ENCODE assay signal across 18 cellular contexts in the genomic region with DNA sequence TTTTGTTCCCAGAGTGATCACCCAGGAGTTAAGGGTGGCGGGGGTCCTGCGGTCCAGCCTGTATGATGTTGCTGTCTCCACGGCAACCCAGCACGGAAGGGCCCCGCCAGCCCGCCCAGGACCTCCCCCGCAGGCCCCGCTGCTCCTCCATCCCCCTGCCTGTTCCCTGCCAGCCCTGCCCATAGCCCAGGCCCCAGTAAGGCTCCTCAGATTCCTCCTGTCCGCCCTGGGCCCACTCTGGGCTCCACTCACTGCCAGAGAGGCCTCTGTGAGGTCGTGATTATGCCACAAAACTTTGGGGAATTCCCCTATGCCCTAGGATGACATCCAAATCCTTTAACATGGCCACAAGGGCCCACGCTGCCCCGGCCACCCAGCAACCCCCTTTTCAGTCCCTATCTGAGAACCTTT. TPM values are rescaled to one million over a fixed set of nuclear protein-coding genes. Genes with fewer than 3 reads are reported as not detected.
A peak's percentile ranks its signal among the peaks of the same experiment; 100 is the strongest.
DNase-seq lines count a peak whose midpoint lies in the region; ATAC-seq, FAIRE-seq and TF ChIP-seq lines count a peak whose summit lies in the region.
"Had no signal": no experiment of that assay in that cellular context is flagged by ENCODE, and none has a peak within 500 bp of the region (broad histone marks: within the 10 kb centered on the region; RNA-seq: fewer than 3 reads in every experiment).

No MANE protein-coding gene starts in this region.

- no peak for DNase-seq in activated naive CD8-positive, alpha-beta T cell treated with anti-CD3 and anti-CD28 coated beads, Interleukin-2, amount 50 U/mL, for 24 hours
- DNase-seq in activated naive CD8-positive, alpha-beta T cell treated with anti-CD3 and anti-CD28 coated beads for 36 hours, result no peak
- peak; percentile 77 for DNase-seq in chondrocyte (ENCODE audit: low spot score)
- no peak for DNase-seq in neural progenitor cell (ENCODE audit: low spot score)
- no peak for DNase-seq in stimulated activated naive CD8-positive, alpha-beta T cell treated with anti-CD3 and anti-CD28 coated beads, Interleukin-15, amount 100 ng/mL, for 72 hours
- DNase-seq in HTR-8/SVneo (ENCODE audit: insufficient read length, low spot score), result no peak
- DNase-seq in osteocyte (ENCODE audit: extremely low spot score, unreplicated experiment), result no peak
- no peak for DNase-seq in NCI-H146 treated with DMSO at 0.1 percent for 48 hours (lab: John Stamatoyannopoulos, UW; ENCODE audit: unreplicated experiment)
- DNase-seq: C1 segment of cervical spinal cord, GDM1, MG63, NCI-H1092 treated with DMSO at 0.1 percent for 48 hours, NCI-H1694, NCI-H2107, NCI-H345, NCI-H69, PC-3 had no signal

- no peaks in the 10 kb centered on the region for H3K36me3 Mint-ChIP-seq in activated naive CD8-positive, alpha-beta T cell treated with anti-CD3 and anti-CD28 coated beads, Interleukin-2, amount 50 U/mL, for 24 hours (ENCODE audit: low read depth)
- no peaks in the 10 kb centered on the region for H3K36me3 Mint-ChIP-seq in activated naive CD8-positive, alpha-beta T cell treated with anti-CD3 and anti-CD28 coated beads for 36 hours
- no peaks in the 10 kb centered on the region for H3K36me3 Mint-ChIP-seq in chondrocyte (ENCODE audit: low read depth)
- no peaks in the 10 kb centered on the region for H3K36me3 Mint-ChIP-seq in neural progenitor cell
- no peaks in the 10 kb centered on the region for H3K36me3 Mint-ChIP-seq in osteocyte (ENCODE audit: unreplicated experiment)

- peak overlapping the region; percentile 14 for H3K27ac Mint-ChIP-seq in activated naive CD8-positive, alpha-beta T cell treated with anti-CD3 and anti-CD28 coated beads, Interleukin-2, amount 50 U/mL, for 24 hours
- no peak overlapping the region for H3K27ac Mint-ChIP-seq in activated naive CD8-positive, alpha-beta T cell treated with anti-CD3 and anti-CD28 coated beads for 36 hours
- H3K27ac Mint-ChIP-seq in chondrocyte (ENCODE audit: unreplicated experiment) (no peak overlapping the region), neural progenitor cell (peak overlapping the region; percentile 83), osteocyte (ENCODE audit: unreplicated experiment) (no peak overlapping the region)
- no peak overlapping the region for H3K27ac Mint-ChIP-seq in stimulated activated naive CD8-positive, alpha-beta T cell treated with anti-CD3 and anti-CD28 coated beads, Interleukin-15, amount 100 ng/mL, for 72 hours

- no peak overlapping the region for H3K27ac ChIP-seq in neural progenitor cell
- H3K27ac ChIP-seq: RWPE1 had no signal

- no peak for FAIRE-seq in HTR-8/SVneo (lab: Jason Lieb, UNC)

- peak; percentile 40 for ATAC-seq in activated naive CD8-positive, alpha-beta T cell treated with anti-CD3 and anti-CD28 coated beads, Interleukin-2, amount 50 U/mL, for 24 hours
- ATAC-seq in stimulated activated naive CD8-positive, alpha-beta T cell treated with anti-CD3 and anti-CD28 coated beads, Interleukin-15, amount 100 ng/mL, for 72 hours, result peak; percentile 65
- ATAC-seq: PC-3 had no signal

- H3K4me1 ChIP-seq in neural progenitor cell, result peaks cover 6% of the 10 kb centered on the region

- no peak overlapping the region for H2AFZ ChIP-seq in neural progenitor cell (replicated peaks)

- peaks cover 4% of the 10 kb centered on the region for H3K4me1 Mint-ChIP-seq in activated naive CD8-positive, alpha-beta T cell treated with anti-CD3 and anti-CD28 coated beads, Interleukin-2, amount 50 U/mL, for 24 hours
- H3K4me1 Mint-ChIP-seq in activated naive CD8-positive, alpha-beta T cell treated with anti-CD3 and anti-CD28 coated beads for 36 hours, result no peaks in the 10 kb centered on the region
- peaks cover under 1% of the 10 kb centered on the region for H3K4me1 Mint-ChIP-seq in chondrocyte (ENCODE audit: low read depth)
- H3K4me1 Mint-ChIP-seq in neural progenitor cell, result peaks cover 18% of the 10 kb centered on the region
- peaks cover 11% of the 10 kb centered on the region for H3K4me1 Mint-ChIP-seq in stimulated activated naive CD8-positive, alpha-beta T cell treated with anti-CD3 and anti-CD28 coated beads, Interleukin-15, amount 100 ng/mL, for 72 hours
- peaks cover 4% of the 10 kb centered on the region for H3K4me1 Mint-ChIP-seq in osteocyte (ENCODE audit: unreplicated experiment)

- H3K9me3 ChIP-seq in neural progenitor cell (ENCODE audit: low read depth), result no peaks in the 10 kb centered on the region
- H3K9me3 ChIP-seq: MG63 had no signal

- no peaks in the 10 kb centered on the region for H3K27me3 Mint-ChIP-seq in activated naive CD8-positive, alpha-beta T cell treated with anti-CD3 and anti-CD28 coated beads, Interleukin-2, amount 50 U/mL, for 24 hours
- no peaks in the 10 kb centered on the region for H3K27me3 Mint-ChIP-seq in activated naive CD8-positive, alpha-beta T cell treated with anti-CD3 and anti-CD28 coated beads for 36 hours
- H3K27me3 Mint-ChIP-seq in chondrocyte (ENCODE audit: low read depth) (no peaks in the 10 kb centered on the region), neural progenitor cell (ENCODE audit: insufficient read depth, low read depth) (peaks cover 6% of the 10 kb centered on the region), osteocyte (ENCODE audit: unreplicated experiment) (no peaks in the 10 kb centered on the region)
- no peaks in the 10 kb centered on the region for H3K27me3 Mint-ChIP-seq in stimulated activated naive CD8-positive, alpha-beta T cell treated with anti-CD3 and anti-CD28 coated beads, Interleukin-15, amount 100 ng/mL, for 72 hours

- no peak overlapping the region for H3K9ac ChIP-seq in neural progenitor cell

- no peak overlapping the region for H3K4me3 Mint-ChIP-seq in activated naive CD8-positive, alpha-beta T cell treated with anti-CD3 and anti-CD28 coated beads, Interleukin-2, amount 50 U/mL, for 24 hours
- H3K4me3 Mint-ChIP-seq in activated naive CD8-positive, alpha-beta T cell treated with anti-CD3 and anti-CD28 coated beads for 36 hours, result no peak overlapping the region
- H3K4me3 Mint-ChIP-seq in chondrocyte (ENCODE audit: unreplicated experiment) (no peak overlapping the region), neural progenitor cell (no peak overlapping the region), osteocyte (ENCODE audit: unreplicated experiment) (no peak overlapping the region)
- H3K4me3 Mint-ChIP-seq in stimulated activated naive CD8-positive, alpha-beta T cell treated with anti-CD3 and anti-CD28 coated beads, Interleukin-15, amount 100 ng/mL, for 72 hours, result no peak overlapping the region

- no peaks in the 10 kb centered on the region for H4K20me1 ChIP-seq in neural progenitor cell (ENCODE audit: low read depth)

- no peaks in the 10 kb centered on the region for H3K36me3 ChIP-seq in neural progenitor cell
- H3K36me3 ChIP-seq: MG63 had no signal

- H3K4me2 ChIP-seq in neural progenitor cell, result no peak overlapping the region

- no peak for TF ChIP-seq CTCF in chondrocyte (IDR thresholded peaks at IDR 0.05)
- no peak for TF ChIP-seq CTCF in neural progenitor cell (IDR thresholded peaks at IDR 0.05)
- TF ChIP-seq CTCF in osteocyte (IDR thresholded peaks at IDR 0.05), result no peak

- H3K27me3 ChIP-seq in neural progenitor cell, result no peaks in the 10 kb centered on the region
- H3K27me3 ChIP-seq: MG63 had no signal

- no peak overlapping the region for H3K4me3 ChIP-seq in neural progenitor cell
- H3K4me3 ChIP-seq: MG63 had no signal

- no peaks in the 10 kb centered on the region for H3K9me3 Mint-ChIP-seq in activated naive CD8-positive, alpha-beta T cell treated with anti-CD3 and anti-CD28 coated beads, Interleukin-2, amount 50 U/mL, for 24 hours
- no peaks in the 10 kb centered on the region for H3K9me3 Mint-ChIP-seq in activated naive CD8-positive, alpha-beta T cell treated with anti-CD3 and anti-CD28 coated beads for 36 hours
- H3K9me3 Mint-ChIP-seq in chondrocyte (ENCODE audit: low read depth) (no peaks in the 10 kb centered on the region), neural progenitor cell (peaks cover 5% of the 10 kb centered on the region), osteocyte (ENCODE audit: unreplicated experiment) (no peaks in the 10 kb centered on the region)
- H3K9me3 Mint-ChIP-seq in stimulated activated naive CD8-positive, alpha-beta T cell treated with anti-CD3 and anti-CD28 coated beads, Interleukin-15, amount 100 ng/mL, for 72 hours, result no peaks in the 10 kb centered on the region

- H3F3A ChIP-seq in neural progenitor cell (ENCODE audit: low read depth), result peaks cover 25% of the 10 kb centered on the region

- no peaks in the 10 kb centered on the region for H3K79me2 ChIP-seq in neural progenitor cell (ENCODE audit: low read depth)

RNA-seq across cellular contexts. Expression of gene HSP90AA1, which starts 20.8 kb away (rescaled TPM):
- total RNA-seq in activated naive CD8-positive, alpha-beta T cell treated with anti-CD3 and anti-CD28 coated beads for 36 hours, result 1,000 to 10,000 TPM; 1,485 to 1,535 TPM
- total RNA-seq in chondrocyte (239 to 400 TPM (median 242 TPM) in 3 replicates), neural progenitor cell (ENCODE audit: low replicate concordance) (656 and 746 TPM in 2 replicates), osteocyte (311 and 317 TPM in 2 replicates)

Comparison
In these comparisons a context has a peak if more than half of its experiments do, and no peak if none do; other contexts are left out.
1. H3K27ac Mint-ChIP-seq: peak in activated naive CD8-positive, alpha-beta T cell treated with anti-CD3 and anti-CD28 coated beads, Interleukin-2, amount 50 U/mL, for 24 hours (single experiment) and neural progenitor cell (single experiment); none in activated naive CD8-positive, alpha-beta T cell treated with anti-CD3 and anti-CD28 coated beads for 36 hours (single experiment), chondrocyte (single experiment), stimulated activated naive CD8-positive, alpha-beta T cell treated with anti-CD3 and anti-CD28 coated beads, Interleukin-15, amount 100 ng/mL, for 72 hours (0 of 2) and osteocyte (single experiment).